Comparison of ENCODE assay signal across 10 cellular contexts in genomic region chr1:30763654-30764248, GRCh38. TPM values are rescaled to one million over a fixed set of nuclear protein-coding genes. Genes with fewer than 3 reads are reported as not detected.
DNase-seq lines count a peak whose midpoint lies in the region; ATAC-seq and TF ChIP-seq lines count a peak whose summit lies in the region.
"Had no signal": no experiment of that assay in that cellular context is flagged by ENCODE, and none has a peak within 500 bp of the region (broad histone marks: within the 10 kb centered on the region; RNA-seq: fewer than 3 reads in every experiment).

No MANE protein-coding gene starts in this region.

- no peaks in the 10 kb centered on the region for H3K27me3 Mint-ChIP-seq in activated naive CD8-positive, alpha-beta T cell treated with anti-CD3 and anti-CD28 coated beads, Interleukin-2, amount 50 U/mL, for 24 hours

- H3K27ac Mint-ChIP-seq in activated naive CD8-positive, alpha-beta T cell treated with anti-CD3 and anti-CD28 coated beads, Interleukin-2, amount 50 U/mL, for 24 hours = peak overlapping the region; percentile 69

- H3K9me3 ChIP-seq in HEK293 (ENCODE audit: control insufficient read depth, insufficient read depth, low read depth, low read length) = no peaks in the 10 kb centered on the region
- H3K9me3 ChIP-seq in left lung = no peaks in the 10 kb centered on the region
- no peaks in the 10 kb centered on the region for H3K9me3 ChIP-seq in stomach smooth muscle (ENCODE audit: control insufficient read depth in 2 of 2, low read length in 2 of 2)

- DNase-seq in activated naive CD8-positive, alpha-beta T cell treated with anti-CD3 and anti-CD28 coated beads, Interleukin-2, amount 50 U/mL, for 24 hours = no peak
- peak in 1 of 2 donors; percentile 55 for DNase-seq in left lung
- DNase-seq in H7 = no peak
- DNase-seq in COLO829 (ENCODE audit: low spot score) = no peak

- no peak overlapping the region for H3K27ac ChIP-seq in HEK293 (ENCODE audit: extremely low read depth, low read depth, low read length)
- no peak overlapping the region for H3K27ac ChIP-seq in left lung
- peak overlapping the region; percentile 24 for H3K27ac ChIP-seq in stomach smooth muscle (ENCODE audit: low read length)
- H3K27ac ChIP-seq: KMS-11 had no signal

- H3K27me3 ChIP-seq in left lung = no peaks in the 10 kb centered on the region
- H3K27me3 ChIP-seq in stomach smooth muscle (ENCODE audit: control insufficient read depth in 1 of 2, insufficient read depth in 2 of 2, low read length in 2 of 2) = no peaks in the 10 kb centered on the region
- no peaks in the 10 kb centered on the region; the same call in none of the 2 replicates for H3K27me3 ChIP-seq in H7 (ENCODE audit: control insufficient read depth, insufficient read depth, low read length)

- POLR2A ChIA-PET in HEK293 (lab: Yijun Ruan, JAX) = interaction anchor here (1.2 kb wide), 1 partner anchor 14 kb away, joined by 4 read pairs; no protein-coding TSS in a partner anchor

- intact Hi-C loops in left lung (cut with DNase I) = no loop called here

- no peaks in the 10 kb centered on the region for H3K9me3 Mint-ChIP-seq in activated naive CD8-positive, alpha-beta T cell treated with anti-CD3 and anti-CD28 coated beads, Interleukin-2, amount 50 U/mL, for 24 hours

- H3K9ac ChIP-seq in stomach smooth muscle (ENCODE audit: low read length in 2 of 2) = peak overlapping the region in 1 of 2 donors; percentile 21
- H3K9ac ChIP-seq: KMS-11 had no signal

- ATAC-seq in activated naive CD8-positive, alpha-beta T cell treated with anti-CD3 and anti-CD28 coated beads, Interleukin-2, amount 50 U/mL, for 24 hours = no peak
- ATAC-seq in left lung (peak; percentile 33), GM18498 (IDR thresholded peaks at IDR 0.05; ENCODE audit: unreplicated experiment) (no peak)
- ATAC-seq: HCT116 had no signal

- no peak for TF ChIP-seq CTCF in HEK293 (tag by site-specific recombination; IDR thresholded peaks at IDR 0.05)
- no peak for TF ChIP-seq CTCF in left lung (IDR thresholded peaks at IDR 0.05)

- H3K4me3 Mint-ChIP-seq in activated naive CD8-positive, alpha-beta T cell treated with anti-CD3 and anti-CD28 coated beads, Interleukin-2, amount 50 U/mL, for 24 hours = no peak overlapping the region

- CTCF ChIA-PET in HEK293 (lab: Yijun Ruan, JAX) = interaction anchor here (1.6 kb wide), 1 partner anchor 16 kb away, joined by 4 read pairs; no protein-coding TSS in a partner anchor

- peaks cover 94% of the 10 kb centered on the region for H3K4me1 Mint-ChIP-seq in activated naive CD8-positive, alpha-beta T cell treated with anti-CD3 and anti-CD28 coated beads, Interleukin-2, amount 50 U/mL, for 24 hours

- H3K4me1 ChIP-seq in HEK293 (ENCODE audit: control insufficient read depth, insufficient read depth, low read length) (no peaks in the 10 kb centered on the region), left lung (peaks cover 0 to 28% of the 10 kb centered on the region in 2 donors), stomach smooth muscle (ENCODE audit: control insufficient read depth, insufficient read depth, low read length) (peaks cover 13% of the 10 kb centered on the region)

- H3K36me3 Mint-ChIP-seq in activated naive CD8-positive, alpha-beta T cell treated with anti-CD3 and anti-CD28 coated beads, Interleukin-2, amount 50 U/mL, for 24 hours (ENCODE audit: low read depth) = no peaks in the 10 kb centered on the region

- H3K4me3 ChIP-seq in HEK293 (ENCODE audit: low read depth, low read length) (no peak overlapping the region), left lung (no peak overlapping the region), stomach smooth muscle (ENCODE audit: low read length in 2 of 2) (no peak overlapping the region), H7 (ENCODE audit: insufficient read depth, low read depth, low read length) (no peak overlapping the region)
- H3K4me3 ChIP-seq: lung had no signal

- H3K36me3 ChIP-seq in HEK293 (ENCODE audit: control insufficient read depth in 2 of 2, insufficient read depth in 1 of 2, low read length in 2 of 2) (no peaks in the 10 kb centered on the region), left lung (no peaks in the 10 kb centered on the region), stomach smooth muscle (ENCODE audit: control insufficient read depth in 2 of 2, insufficient read depth in 2 of 2, low read length in 2 of 2) (no peaks in the 10 kb centered on the region), H7 (replicated peaks; ENCODE audit: control insufficient read depth, insufficient read depth, low read length) (no peaks in the 10 kb centered on the region)

TF ChIP-seq in HEK293, 187 proteins besides CTCF, POLR2A, EP300 and RAD21:
- TF ChIP-seq ZNF416 (tag by site-specific recombination; IDR thresholded peaks at IDR 0.05) = no peak
- TF ChIP-seq BCL6B (tag by site-specific recombination; IDR thresholded peaks at IDR 0.05) = no peak
- TF ChIP-seq GLIS2 (tag by site-specific recombination; IDR thresholded peaks at IDR 0.05) = peak; percentile 78
- TF ChIP-seq ZFHX2 (tag by site-specific recombination; conservative IDR thresholded peaks at IDR 0.05) = 0 out of 2 replicates have a peak, but pooled peaks have one; percentile 10
- peak; percentile 90 for TF ChIP-seq ZIC2 (tag by site-specific recombination; IDR thresholded peaks at IDR 0.05)
- 0 out of 2 replicates have a peak, but pooled peaks have one; percentile 17 for TF ChIP-seq ZSCAN4 (tag by site-specific recombination; IDR thresholded peaks at IDR 0.05)
- peak; percentile 50 for TF ChIP-seq ZNF341 (tag by site-specific recombination; IDR thresholded peaks at IDR 0.05; ENCODE audit: low read depth)
- TF ChIP-seq EGR2 (tag by site-specific recombination; IDR thresholded peaks at IDR 0.05; ENCODE audit: low read depth) = peak; percentile 15; the same call in 1 of the 2 replicates

RNA-seq across cellular contexts. Expression of gene LAPTM5, which starts 6.2 kb away (rescaled TPM):
- 100 to 1,000 TPM; 185 to 513 TPM for total RNA-seq in left lung
- total RNA-seq in H7 (2014; rRNA removed; shearing (Covaris generic)) = 0.26 and 0.28 TPM in 2 replicates

RNA-seq across cellular contexts. Expression of gene MATN1, which starts 40.4 kb away (rescaled TPM):
- total RNA-seq in left lung = under 1 TPM in 1 of 2 donors, not detected in 1; 0.08 TPM
- 0.26 and 0.76 TPM in 2 replicates for total RNA-seq in H7 (2014; rRNA removed; shearing (Covaris generic))

Comparison
In these comparisons a context has a peak if more than half of its experiments do, and no peak if none do; other contexts are left out.
1. RNA of gene LAPTM5, which starts 6.2 kb away (total RNA-seq): 185 to 513 TPM in left lung; 0.26 to 0.28 TPM in H7; every median in the first group is over 100 times any median in the second.